ENCODE assay signal across 8 cellular contexts in genomic region chr6:62285612-62286469, GRCh38. TPM values are rescaled to one million over a fixed set of nuclear protein-coding genes. Genes with fewer than 3 reads are reported as not detected.
DNase-seq lines count a peak whose midpoint lies in the region; ATAC-seq lines count a peak whose summit lies in the region.

Gene KHDRBS2, minus strand, starts transcription at chr6:62286225.

- no peak within 1 kb of the TSS for H3K27ac Mint-ChIP-seq in CD4-positive, alpha-beta memory T cell

- H3K27ac ChIP-seq in caudate nucleus (ENCODE audit: low read depth, low read length): no peak within 1 kb of the TSS
- H3K27ac ChIP-seq in CD4-positive, alpha-beta memory T cell (ENCODE audit: low read depth, low read length): no peak within 1 kb of the TSS

- no peaks in the 10 kb centered on the region for H3K9me3 ChIP-seq in CD4-positive, alpha-beta memory T cell (ENCODE audit: control insufficient read depth in 1 of 2, low read length in 2 of 2)

- CTCF ChIA-PET in CD4-positive, alpha-beta memory T cell (lab: Charles Lee; ENCODE audit: partially characterized antibody): no interaction called here

- H3K4me3 ChIP-seq in CD4-positive, alpha-beta memory T cell (ENCODE audit: low read length in 2 of 2): no peak within 1 kb of the TSS

- H3K36me3 ChIP-seq in CD4-positive, alpha-beta memory T cell (ENCODE audit: insufficient read depth, low read length): no peaks in the 10 kb centered on the region

- no peaks in the 10 kb centered on the region for H3K4me1 Mint-ChIP-seq in CD4-positive, alpha-beta memory T cell

- ATAC-seq in GM19035 (IDR thresholded peaks at IDR 0.05; ENCODE audit: unreplicated experiment) (peak; percentile 100), HG03103 (IDR thresholded peaks at IDR 0.05; ENCODE audit: low read depth, unreplicated experiment) (peak; percentile 100)

- POLR2A ChIA-PET in CD4-positive, alpha-beta memory T cell (lab: Charles Lee; ENCODE audit: partially characterized antibody): no interaction called here

- H3K9me3 Mint-ChIP-seq in CD4-positive, alpha-beta memory T cell: peaks cover 0 to 10% (median 5%) of the 10 kb centered on the region in 8 donors

- no peak within 1 kb of the TSS for H3K4me3 Mint-ChIP-seq in CD4-positive, alpha-beta memory T cell

- intact Hi-C loops in CD4-positive, alpha-beta memory T cell (cut with micrococcal nuclease): no loop called here

- H3K36me3 Mint-ChIP-seq in CD4-positive, alpha-beta memory T cell: no peaks in the 10 kb centered on the region

- H3K27me3 Mint-ChIP-seq in CD4-positive, alpha-beta memory T cell: no peaks in the 10 kb centered on the region

- DNase-seq in CD1c-positive myeloid dendritic cell (ENCODE audit: extremely low spot score) (peak; percentile 86), NCI-H69 (lab: John Stamatoyannopoulos, UW) (peak; percentile 75), caudate nucleus (lab: John Stamatoyannopoulos, UW) (peak; percentile 9 to 97 (median 88)), kidney tubule cell (ENCODE audit: low spot score) (peak; percentile 76)
- peak; percentile 3 for DNase-seq in stimulated activated CD4-positive, alpha-beta T cell treated with anti-CD3 and anti-CD28 coated beads, Interleukin-4, amount 100 ng/mL, for 24 hours
- no peak for DNase-seq in CD4-positive, alpha-beta memory T cell

- no peaks in the 10 kb centered on the region for H3K27me3 ChIP-seq in CD4-positive, alpha-beta memory T cell (ENCODE audit: insufficient read depth, low read length)

- H3K4me1 ChIP-seq in CD4-positive, alpha-beta memory T cell (ENCODE audit: insufficient read depth, low read length): no peaks in the 10 kb centered on the region

RNA-seq across cellular contexts. Expression of gene KHDRBS2, which starts in this region (rescaled TPM):
- not detected for total RNA-seq in CD4-positive, alpha-beta memory T cell
- polyA plus RNA-seq in CD4-positive, alpha-beta memory T cell: not detected

Comparison
In these comparisons a context has a peak if more than half of its experiments do, and no peak if none do; other contexts are left out.
1. DNase-seq: peak in CD1c-positive myeloid dendritic cell (single experiment), NCI-H69 (single experiment), caudate nucleus (61 of 61), kidney tubule cell (single experiment) and stimulated activated CD4-positive, alpha-beta T cell treated with anti-CD3 and anti-CD28 coated beads, Interleukin-4, amount 100 ng/mL, for 24 hours (single experiment); none in CD4-positive, alpha-beta memory T cell (0 of 5).